1 cellular context compared by ENCODE assay signal in the genomic region with DNA sequence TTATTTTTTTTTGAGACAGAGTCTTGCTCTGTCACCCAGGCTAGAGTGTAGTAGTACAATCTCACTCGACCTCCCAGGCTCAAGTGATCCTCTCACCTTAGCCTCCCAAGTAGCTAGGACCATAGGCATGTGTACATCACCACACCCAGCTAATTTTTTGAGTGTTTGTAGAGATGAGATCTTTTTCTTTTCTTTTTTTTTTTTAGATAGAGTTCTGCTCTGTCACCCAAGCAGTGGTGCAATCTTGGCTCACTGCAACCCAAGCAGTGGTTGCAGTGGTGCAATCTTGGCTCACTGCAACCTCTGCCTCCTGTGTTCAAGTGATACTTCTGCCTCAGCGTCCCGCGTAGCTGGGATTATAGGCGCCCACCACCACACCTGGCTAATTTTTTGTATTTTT.
TF ChIP-seq lines count a peak whose summit lies in the region.

No MANE protein-coding gene starts in this region.

TF ChIP-seq in endothelial cell of umbilical vein, 7 proteins besides CTCF, POLR2A, EP300 and RAD21:
- TF ChIP-seq FOS (IDR thresholded peaks at IDR 0.05; ENCODE audit: borderline replicate concordance, insufficient read depth, low read length), result no peak
- TF ChIP-seq EZH2 (IDR thresholded peaks at IDR 0.05; ENCODE audit: borderline replicate concordance, low read depth, low read length, severe bottlenecking), result no peak
- no peak for TF ChIP-seq MYC (IDR thresholded peaks at IDR 0.05; ENCODE audit: low read depth, low read length)
- TF ChIP-seq POLR2AphosphoS5 (IDR thresholded peaks at IDR 0.05; ENCODE audit: insufficient read depth, low read depth, low read length), result no peak
- TF ChIP-seq JUN (IDR thresholded peaks at IDR 0.05; ENCODE audit: borderline replicate concordance, insufficient read depth, insufficient read length, low read depth), result no peak
- TF ChIP-seq, protein P1, sequence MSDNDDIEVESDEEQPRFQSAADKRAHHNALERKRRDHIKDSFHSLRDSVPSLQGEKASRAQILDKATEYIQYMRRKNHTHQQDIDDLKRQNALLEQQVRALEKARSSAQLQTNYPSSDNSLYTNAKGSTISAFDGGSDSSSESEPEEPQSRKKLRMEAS (IDR thresholded peaks at IDR 0.05; ENCODE audit: insufficient read depth, insufficient read length), result no peak
- TF ChIP-seq GATA2 (IDR thresholded peaks at IDR 0.05; ENCODE audit: insufficient read depth, insufficient read length, low read depth, low read length), result no peak
